Comparison of ENCODE assay signal across 17 cellular contexts in the genomic region with DNA sequence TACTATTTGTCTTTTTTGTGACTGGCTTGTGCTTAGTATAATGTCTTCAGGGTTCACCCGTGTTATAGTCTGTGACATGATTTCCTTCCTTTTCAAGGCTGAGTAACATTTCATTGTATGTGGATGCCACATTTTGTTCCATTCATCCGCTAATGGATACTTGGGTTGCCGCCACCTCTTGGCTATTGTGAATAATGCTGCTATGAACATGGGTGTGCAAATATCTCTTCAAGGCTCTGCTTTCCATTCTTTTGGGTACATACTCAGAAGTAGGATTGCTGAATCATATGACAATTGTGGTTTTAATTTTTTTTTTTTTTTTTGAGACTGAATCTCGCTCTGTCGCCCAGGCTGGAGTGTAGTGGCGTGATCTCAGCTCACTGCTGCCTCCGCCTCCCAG. TPM values are rescaled to one million over a fixed set of nuclear protein-coding genes. Genes with fewer than 3 reads are reported as not detected.
DNase-seq lines count a peak whose midpoint lies in the region; ATAC-seq and TF ChIP-seq lines count a peak whose summit lies in the region.
"Had no signal": no experiment of that assay in that cellular context is flagged by ENCODE, and none has a peak within 500 bp of the region (broad histone marks: within the 10 kb centered on the region; RNA-seq: fewer than 3 reads in every experiment).

No MANE protein-coding gene starts in this region.

- peaks cover 3% of the 10 kb centered on the region for H3K4me1 ChIP-seq in hepatocyte (ENCODE audit: insufficient read depth)
- H3K4me1 ChIP-seq in left lung = peaks cover 0 to 2% of the 10 kb centered on the region in 2 donors
- H3K4me1 ChIP-seq: ascending aorta, SJSA1 had no signal

- in situ Hi-C loops in GM13976 (cut with MboI; ENCODE audit: low sequenced_read_pairs, unreplicated experiment) = no loop called here

- H3K9me3 ChIP-seq in hepatocyte (ENCODE audit: low read depth) (no peaks in the 10 kb centered on the region), left lung (no peaks in the 10 kb centered on the region)
- H3K9me3 ChIP-seq: ascending aorta, esophagus squamous epithelium, SJSA1 had no signal

- H3K27ac ChIP-seq in hepatocyte = no peak overlapping the region
- H3K27ac ChIP-seq in left lung = no peak overlapping the region
- H3K27ac ChIP-seq: ascending aorta, esophagus squamous epithelium, SJSA1 had no signal

- TF ChIP-seq CTCF in hepatocyte (IDR thresholded peaks at IDR 0.05; ENCODE audit: poor library complexity) = peak; percentile 7
- TF ChIP-seq CTCF in GM13976 (IDR thresholded peaks at IDR 0.05; ENCODE audit: borderline replicate concordance, control extremely low read depth, extremely low read depth, insufficient read depth, missing control alignments) = no peak
- TF ChIP-seq CTCF in left lung (IDR thresholded peaks at IDR 0.05) = no peak

- peak overlapping the region; percentile 53 for H3K27ac Mint-ChIP-seq in activated T-cell treated with anti-CD3 and anti-CD28 coated beads, Interleukin-2, amount 50 U/mL, for 24 hours
- H3K27ac Mint-ChIP-seq in T-helper 2 cell treated with Interferon-gamma antibody and Interleukin-4, amounts not matched to agents 5 μg/mL and 100 μg/mL, for 36 hours = peak overlapping the region; percentile 6
- H3K27ac Mint-ChIP-seq: dendritic cell treated with granulocyte-macrophage colony-stimulating factor and Interleukin-4, amounts not matched to agents 40 ng/mL and 50 ng/mL, for 4 days had no signal

- H3K36me3 ChIP-seq in hepatocyte (replicated peaks; ENCODE audit: insufficient read depth, low read depth) (no peaks in the 10 kb centered on the region), left lung (peaks cover 0 to 11% of the 10 kb centered on the region in 2 donors)

- H3K4me1 Mint-ChIP-seq in activated T-cell treated with anti-CD3 and anti-CD28 coated beads, Interleukin-2, amount 50 U/mL, for 24 hours (ENCODE audit: low read depth) = peaks cover 65% of the 10 kb centered on the region
- peaks cover 43% of the 10 kb centered on the region for H3K4me1 Mint-ChIP-seq in T-helper 2 cell treated with Interferon-gamma antibody and Interleukin-4, amounts not matched to agents 5 μg/mL and 100 μg/mL, for 36 hours (ENCODE audit: low read depth)

- H3K4me3 Mint-ChIP-seq in activated T-cell treated with anti-CD3 and anti-CD28 coated beads, Interleukin-2, amount 50 U/mL, for 24 hours = no peak overlapping the region
- no peak overlapping the region for H3K4me3 Mint-ChIP-seq in T-helper 2 cell treated with Interferon-gamma antibody and Interleukin-4, amounts not matched to agents 5 μg/mL and 100 μg/mL, for 36 hours
- H3K4me3 Mint-ChIP-seq: dendritic cell treated with granulocyte-macrophage colony-stimulating factor and Interleukin-4, amounts not matched to agents 40 ng/mL and 50 ng/mL, for 4 days had no signal

- H3K4me2 ChIP-seq in hepatocyte = no peak overlapping the region

- H3K27me3 Mint-ChIP-seq in activated T-cell treated with anti-CD3 and anti-CD28 coated beads, Interleukin-2, amount 50 U/mL, for 24 hours = no peaks in the 10 kb centered on the region
- no peaks in the 10 kb centered on the region for H3K27me3 Mint-ChIP-seq in T-helper 2 cell treated with Interferon-gamma antibody and Interleukin-4, amounts not matched to agents 5 μg/mL and 100 μg/mL, for 36 hours (ENCODE audit: low read depth)
- H3K27me3 Mint-ChIP-seq: dendritic cell treated with granulocyte-macrophage colony-stimulating factor and Interleukin-4, amounts not matched to agents 40 ng/mL and 50 ng/mL, for 4 days had no signal

- intact Hi-C loops in left lung (cut with DNase I) = no loop called here

- peaks cover 51% of the 10 kb centered on the region for H3K79me2 ChIP-seq in hepatocyte

- over 99% methylated on average over 7 of the region's 7 CpGs for WGBS in hepatocyte (ENCODE audit: low lambda C conversion rate, missing lambda C conversion rate)

- no peaks in the 10 kb centered on the region for H3K9me3 Mint-ChIP-seq in activated T-cell treated with anti-CD3 and anti-CD28 coated beads, Interleukin-2, amount 50 U/mL, for 24 hours
- H3K9me3 Mint-ChIP-seq in T-helper 2 cell treated with Interferon-gamma antibody and Interleukin-4, amounts not matched to agents 5 μg/mL and 100 μg/mL, for 36 hours = no peaks in the 10 kb centered on the region
- H3K9me3 Mint-ChIP-seq: dendritic cell treated with granulocyte-macrophage colony-stimulating factor and Interleukin-4, amounts not matched to agents 40 ng/mL and 50 ng/mL, for 4 days had no signal

- no peak for DNase-seq in activated T-cell treated with anti-CD3 and anti-CD28 coated beads, Interleukin-2, amount 50 U/mL, for 24 hours
- DNase-seq in activated T-cell treated with anti-CD3 and anti-CD28 coated beads for 4 hours (no peak), HCEC 1CT (peak; percentile 28), hepatocyte (ENCODE audit: low spot score) (no peak), activated gamma-delta T cell (lab: John Stamatoyannopoulos, UW) (no peak), GM13976 (ENCODE audit: low spot score) (no peak), left lung (no peak)
- DNase-seq in T-helper 2 cell treated with Interferon-gamma antibody and Interleukin-4, amounts not matched to agents 5 μg/mL and 100 μg/mL, for 36 hours (ENCODE audit: low spot score) = no peak
- DNase-seq: activated CD8-positive, alpha-beta memory T cell treated with anti-CD3 and anti-CD28 coated beads, Interleukin-2, amount 50 U/mL, for 4 hours; esophagus squamous epithelium; hippocampal formation; left cardiac atrium; NCI-H1092 treated with DMSO at 0.1 percent for 48 hours; substantia nigra had no signal

- no peak for ATAC-seq in left lung
- ATAC-seq: left cardiac atrium had no signal

- no peaks in the 10 kb centered on the region for H3K9me2 ChIP-seq in hepatocyte (replicated peaks; ENCODE audit: insufficient read depth)

- H3K4me3 ChIP-seq in hepatocyte = no peak overlapping the region
- no peak overlapping the region for H3K4me3 ChIP-seq in left lung
- H3K4me3 ChIP-seq: ascending aorta, esophagus squamous epithelium, SJSA1 had no signal

- H3K27me3 ChIP-seq in hepatocyte (no peaks in the 10 kb centered on the region), left lung (no peaks in the 10 kb centered on the region)
- H3K27me3 ChIP-seq: ascending aorta, esophagus squamous epithelium, SJSA1 had no signal

- peaks cover 65% of the 10 kb centered on the region for H3K36me3 Mint-ChIP-seq in activated T-cell treated with anti-CD3 and anti-CD28 coated beads, Interleukin-2, amount 50 U/mL, for 24 hours (ENCODE audit: low read depth)
- peaks cover 56% of the 10 kb centered on the region for H3K36me3 Mint-ChIP-seq in T-helper 2 cell treated with Interferon-gamma antibody and Interleukin-4, amounts not matched to agents 5 μg/mL and 100 μg/mL, for 36 hours (ENCODE audit: low read depth)

- H4K20me1 ChIP-seq in hepatocyte (ENCODE audit: insufficient read depth, poor library complexity, severe bottlenecking) = no peaks in the 10 kb centered on the region

- no peak overlapping the region for H2AFZ ChIP-seq in hepatocyte

RNA-seq across cellular contexts. Expression of gene CRTC3, which starts 15.4 kb away (rescaled TPM):
- total RNA-seq in hepatocyte (15.3 and 15.7 TPM in 2 replicates), left lung (10 to 100 TPM; 33.0 to 36.4 TPM)
- 17.6 and 18.5 TPM in 2 replicates for polyA plus RNA-seq in hepatocyte
